ENCODE assay signal across 20 cellular contexts in genomic region chr2:38797276-38797675, GRCh38. TPM values are rescaled to one million over a fixed set of nuclear protein-coding genes. Genes with fewer than 3 reads are reported as not detected.
DNase-seq lines count a peak whose midpoint lies in the region; ATAC-seq, FAIRE-seq and TF ChIP-seq lines count a peak whose summit lies in the region.
"Had no signal": no experiment of that assay in that cellular context is flagged by ENCODE, and none has a peak within 500 bp of the region (broad histone marks: within the 10 kb centered on the region; RNA-seq: fewer than 3 reads in every experiment).

No MANE protein-coding gene starts in this region.

- no peak overlapping the region for H3K9ac ChIP-seq in K562 (ENCODE audit: insufficient read depth in 1 of 2, low read depth in 2 of 2, low read length in 2 of 2)

- no peak for TF ChIP-seq RAD21 in K562 (CRISPR knock-in tag; conservative IDR thresholded peaks at IDR 0.05 in 1 of 2, IDR thresholded peaks at IDR 0.05 in 1 of 2)

- H3K9me3 ChIP-seq in K562 (replicated peaks; ENCODE audit: control insufficient read depth, insufficient read depth, low read depth, low read length), result no peaks in the 10 kb centered on the region
- H3K9me3 ChIP-seq: heart left ventricle, spleen, thoracic aorta had no signal

- WGBS in K562 (ENCODE audit: insufficient coverage, low coverage, missing lambda C conversion rate), result 64% methylated on average over 10 of the region's 10 CpGs

- in situ Hi-C loops in K562 (cut with MboI), result no loop called here

- H3K27me3 ChIP-seq in K562 (ENCODE audit: control insufficient read depth in 2 of 2, insufficient read depth in 2 of 2, low read length in 2 of 2), result no peaks in the 10 kb centered on the region
- H3K27me3 ChIP-seq: heart left ventricle, spleen had no signal

- no peaks in the 10 kb centered on the region for H3K79me2 ChIP-seq in K562 (ENCODE audit: control insufficient read depth, insufficient read depth, low read length)

- POLR2A ChIA-PET in K562 (lab: Yijun Ruan, JAX), result interaction anchor here (0.6 to 1.4 kb wide), 4 partner anchors 22 to 46 kb away, joined by 3 to 6 read pairs (median 4); partner anchors contain the start of gene SRSF7

- no peak for TF ChIP-seq EP300 in K562 (IDR thresholded peaks at IDR 0.05; ENCODE audit: low read length)

- TF ChIP-seq POLR2A in K562 (conservative IDR thresholded peaks at IDR 0.05), result no peak

- no TSS peak for BruUV-seq in K562 (replicated peaks; lab: Mats Ljungman, UMichigan)

- CTCF ChIA-PET in K562 (lab: Yijun Ruan, JAX; ENCODE audit: low intra/inter-chr PET ratio), result no interaction called here

- DNase-seq in AG08396 (ENCODE audit: low spot score) (peak; percentile 7), LHCN-M2 (ENCODE audit: low read depth) (peak; percentile 78), K562 (ENCODE audit: extremely low read depth in 1 of 4, low spot score in 3 of 4) (no peak), myocyte (ENCODE audit: low read depth) (peak; percentile 85), Kasumi-1 (lab: John Stamatoyannopoulos, UW) (no peak), NAMALWA (ENCODE audit: low spot score) (no peak), GM03348 (ENCODE audit: low spot score) (no peak)
- DNase-seq in stimulated activated CD8-positive, alpha-beta memory T cell treated with anti-CD3 and anti-CD28 coated beads, Interleukin-4, amount 100 ng/mL, for 48 hours, result no peak
- DNase-seq: CD4-positive, alpha-beta memory T cell; DMS79 treated with DMSO at 0.1 percent for 48 hours; H7; heart left ventricle; naive thymus-derived CD8-positive, alpha-beta T cell; NCI-H1436 treated with DMSO at 0.1 percent for 48 hours; NCI-H2171; NCI-H748 treated with DMSO at 0.1 percent for 48 hours; posterior cingulate gyrus; spleen had no signal

- H3K36me3 ChIP-seq in K562 (ENCODE audit: control insufficient read depth, insufficient read depth, low read length), result peaks cover 11% of the 10 kb centered on the region; the same call in 1 of the 3 replicates

- ATAC-seq in K562, result no peak
- ATAC-seq: activated CD4-positive, CD25-positive, alpha-beta regulatory T cell treated with anti-CD3 and anti-CD28 coated beads, Interleukin-2, amount 50 U/mL, for 24 hours; naive thymus-derived CD8-positive, alpha-beta T cell had no signal

- no peak for FAIRE-seq in K562 (lab: Jason Lieb, UNC)

- no peak overlapping the region for H3K27ac ChIP-seq in K562 (ENCODE audit: extremely low read depth, low read depth, low read length)
- H3K27ac ChIP-seq: spleen, thoracic aorta had no signal

- intact Hi-C loops in K562 (cut with micrococcal nuclease), result no loop called here

- H3K9me1 ChIP-seq in K562 (ENCODE audit: control insufficient read depth, insufficient read depth, low read length), result no peaks in the 10 kb centered on the region

- H3K4me1 ChIP-seq in K562 (replicated peaks in 1 of 2; ENCODE audit: control insufficient read depth in 2 of 2, insufficient read depth in 2 of 2, low read length in 2 of 2), result no peaks in the 10 kb centered on the region

- no peaks in the 10 kb centered on the region for H4K20me1 ChIP-seq in K562 (replicated peaks; ENCODE audit: control insufficient read depth, insufficient read depth, low read length)

- no peak overlapping the region for H2AFZ ChIP-seq in K562 (ENCODE audit: low read depth, low read length)

- no peak overlapping the region for H3K4me2 ChIP-seq in K562 (ENCODE audit: insufficient read depth, low read length)

- no peak for TF ChIP-seq CTCF in K562 (IDR thresholded peaks at IDR 0.05 in 2 of 3, conservative IDR thresholded peaks at IDR 0.05 in 1 of 3; ENCODE audit: insufficient read depth in 2 of 3, low read depth in 1 of 3, low read length in 3 of 3)

- no peak overlapping the region for H3K4me3 ChIP-seq in K562
- H3K4me3 ChIP-seq: heart left ventricle, spleen, thoracic aorta had no signal

TF ChIP-seq in K562, 482 proteins besides CTCF, POLR2A, EP300 and RAD21 (continues in another document):
- TF ChIP-seq TEAD1 (CRISPR knock-in tag; IDR thresholded peaks at IDR 0.05) (peak in 1 of 2 experiments; percentile 71; a peak in 1 of 4 replicates), KLF1 (tag; IDR thresholded peaks at IDR 0.05) (no peak), HMBOX1 (IDR thresholded peaks at IDR 0.05) (no peak), ZNF699 (CRISPR knock-in tag; IDR thresholded peaks at IDR 0.05; ENCODE audit: insufficient replicate concordance) (no peak), TEAD4 (IDR thresholded peaks at IDR 0.05; ENCODE audit: low read length) (peak; percentile 65), TEAD4 (CRISPR knock-in tag; IDR thresholded peaks at IDR 0.05; ENCODE audit: borderline replicate concordance) (no peak), CBFA2T3 (IDR thresholded peaks at IDR 0.05) (0 out of 2 replicates have a peak, but pooled peaks have one; percentile 26), ZC3H11A (IDR thresholded peaks at IDR 0.05; ENCODE audit: low read depth, low read length) (no peak)
- TF ChIP-seq, protein P1, sequence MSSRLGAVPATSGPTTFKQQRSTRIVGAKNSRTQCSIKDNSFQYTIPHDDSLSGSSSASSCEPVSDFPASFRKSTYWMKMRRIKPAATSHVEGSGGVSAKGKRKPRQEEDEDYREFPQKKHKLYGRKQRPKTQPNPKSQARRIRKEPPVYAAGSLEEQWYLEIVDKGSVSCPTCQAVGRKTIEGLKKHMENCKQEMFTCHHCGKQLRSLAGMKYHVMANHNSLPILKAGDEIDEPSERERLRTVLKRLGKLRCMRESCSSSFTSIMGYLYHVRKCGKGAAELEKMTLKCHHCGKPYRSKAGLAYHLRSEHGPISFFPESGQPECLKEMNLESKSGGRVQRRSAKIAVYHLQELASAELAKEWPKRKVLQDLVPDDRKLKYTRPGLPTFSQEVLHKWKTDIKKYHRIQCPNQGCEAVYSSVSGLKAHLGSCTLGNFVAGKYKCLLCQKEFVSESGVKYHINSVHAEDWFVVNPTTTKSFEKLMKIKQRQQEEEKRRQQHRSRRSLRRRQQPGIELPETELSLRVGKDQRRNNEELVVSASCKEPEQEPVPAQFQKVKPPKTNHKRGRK (tag; IDR thresholded peaks at IDR 0.05), result no peak

RNA-seq across cellular contexts. Expression of gene GEMIN6, which starts 19.3 kb away (rescaled TPM):
- total RNA-seq in LHCN-M2 (2014; rRNA removed) (14.4 and 14.9 TPM in 2 replicates), K562 (2014; rRNA removed) (12.3 and 18.3 TPM in 2 replicates), K562 (2014; rRNA removed; fragmentation: Illumina TruSeq; extraction: Trizol) (31.6 and 32.4 TPM in 2 replicates), K562 (2015; rRNA removed; fragmentation: Illumina TruSeq; extraction: Trizol) (20.3 and 21.8 TPM in 2 replicates), K562 (2021) (15.9 and 19.3 TPM in 2 replicates), myocyte (7.9 and 8.2 TPM in 2 replicates)
- polyA plus RNA-seq in LHCN-M2 (2012), result 15.1 TPM
- 5.5 and 7.4 TPM in 2 replicates for total RNA-seq in K562 (2011; cell fraction: chromatin; rRNA removed; ENCODE audit: low replicate concordance)
- 3.2 TPM in 2 replicates for total RNA-seq in K562 (2011; cell fraction: nucleolus; rRNA removed)
- 4.1 and 8.1 TPM in 2 replicates for total RNA-seq in K562 (2011; cell fraction: nucleoplasm; rRNA removed)
- polyA plus RNA-seq in K562 (2011; rRNA removed) (18.0 and 28.4 TPM in 2 replicates), K562 (2014; fragmentation: Illumina TruSeq; extraction: Trizol) (12.0 and 12.5 TPM in 2 replicates), K562 (2014; fragmentation: Nextera tagmentation; extraction: Ambion mirVana) (10 to 100 TPM; 48.5 to 58.6 TPM), K562 (2014; rRNA removed) (14.5 and 17.4 TPM in 2 replicates)
- 6.1 and 10.2 TPM in 2 replicates for polyA plus RNA-seq in K562 (2011; cell fraction: cytosol; rRNA removed)
- polyA plus RNA-seq in K562 (2011; cell fraction: nucleus; rRNA removed), result 3.8 and 6.4 TPM in 2 replicates
- polyA plus RNA-seq in K562 (2012), result 6.1 and 13.3 TPM in 2 replicates
- polyA minus RNA-seq in K562 (2011; rRNA and poly(A)+ RNA removed), result 9.7 and 11.4 TPM in 2 replicates
- polyA minus RNA-seq in K562 (2011; cell fraction: cytosol; rRNA and poly(A)+ RNA removed), result 4.4 and 6.8 TPM in 2 replicates
- 0.81 and 2.4 TPM in 2 replicates for polyA minus RNA-seq in K562 (2011; cell fraction: nucleus; rRNA and poly(A)+ RNA removed)
- 14.1 TPM for polyA plus RNA-seq in myocyte (2012)

RNA-seq across cellular contexts. Expression of gene SRSF7, which starts 46.1 kb away (rescaled TPM):
- total RNA-seq in LHCN-M2 (2014; rRNA removed) (178 and 208 TPM in 2 replicates), K562 (2014; rRNA removed) (219 and 241 TPM in 2 replicates), K562 (2014; rRNA removed; fragmentation: Illumina TruSeq; extraction: Trizol) (336 and 371 TPM in 2 replicates), K562 (2015; rRNA removed; fragmentation: Illumina TruSeq; extraction: Trizol) (393 and 420 TPM in 2 replicates), K562 (2021) (293 and 315 TPM in 2 replicates), myocyte (68.9 and 75.2 TPM in 2 replicates)
- 146 TPM for polyA plus RNA-seq in LHCN-M2 (2012)
- 208 and 463 TPM in 2 replicates for total RNA-seq in K562 (2011; cell fraction: chromatin; rRNA removed; ENCODE audit: low replicate concordance)
- 149 and 153 TPM in 2 replicates for total RNA-seq in K562 (2011; cell fraction: nucleolus; rRNA removed)
- 214 TPM in 2 replicates for total RNA-seq in K562 (2011; cell fraction: nucleoplasm; rRNA removed)
- polyA plus RNA-seq in K562 (2011; rRNA removed) (519 and 726 TPM in 2 replicates), K562 (2014; fragmentation: Illumina TruSeq; extraction: Trizol) (316 and 323 TPM in 2 replicates), K562 (2014; fragmentation: Nextera tagmentation; extraction: Ambion mirVana) (100 to 1,000 TPM; 696 to 706 TPM), K562 (2014; rRNA removed) (375 and 380 TPM in 2 replicates)
- 154 and 268 TPM in 2 replicates for polyA plus RNA-seq in K562 (2011; cell fraction: cytosol; rRNA removed)
- 495 and 660 TPM in 2 replicates for polyA plus RNA-seq in K562 (2011; cell fraction: nucleus; rRNA removed)
- polyA plus RNA-seq in K562 (2012), result 248 and 386 TPM in 2 replicates
- 547 and 760 TPM in 2 replicates for polyA minus RNA-seq in K562 (2011; rRNA and poly(A)+ RNA removed)
- polyA minus RNA-seq in K562 (2011; cell fraction: cytosol; rRNA and poly(A)+ RNA removed), result 130 and 176 TPM in 2 replicates
- 174 and 299 TPM in 2 replicates for polyA minus RNA-seq in K562 (2011; cell fraction: nucleus; rRNA and poly(A)+ RNA removed)
- 62.2 TPM for polyA plus RNA-seq in myocyte (2012)

Comparison
In these comparisons a context has a peak if more than half of its experiments do, and no peak if none do; other contexts are left out.
1. DNase-seq: peak in AG08396 (single experiment), LHCN-M2 (single experiment) and myocyte (single experiment); none in K562 (0 of 4), stimulated activated CD8-positive, alpha-beta memory T cell treated with anti-CD3 and anti-CD28 coated beads, Interleukin-4, amount 100 ng/mL, for 48 hours (single experiment), Kasumi-1 (0 of 2), NAMALWA (single experiment) and GM03348 (single experiment).